Comparison of ENCODE assay signal across 8 cellular contexts in the genomic region with DNA sequence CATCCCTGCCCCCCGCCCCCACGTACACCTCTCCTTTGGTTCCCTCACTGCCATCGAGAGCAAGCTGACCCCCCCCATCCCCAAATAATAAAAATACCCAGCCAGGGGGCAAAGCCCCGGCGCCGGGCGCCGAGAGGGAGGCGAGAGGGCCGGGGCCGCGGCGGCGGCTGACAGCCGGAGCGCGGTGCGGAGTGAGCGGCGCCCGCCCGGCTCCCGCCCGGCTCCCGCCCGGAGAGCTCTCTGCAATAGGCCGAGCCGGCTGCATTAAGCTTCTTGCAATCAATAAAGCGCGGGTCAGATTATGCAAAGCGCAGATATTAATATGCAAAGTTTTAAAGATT. TPM values are rescaled to one million over a fixed set of nuclear protein-coding genes. Genes with fewer than 3 reads are reported as not detected.
DNase-seq lines count a peak whose midpoint lies in the region; FAIRE-seq and TF ChIP-seq lines count a peak whose summit lies in the region.

No MANE protein-coding gene starts in this region.

- DNase-seq in activated effector memory CD4-positive, alpha-beta T cell treated with Interleukin-2 at 50 U/mL for 16 hours: peak; percentile 9
- DNase-seq in activated effector memory CD4-positive, alpha-beta T cell treated with anti-CD3 and anti-CD28 coated beads, Interleukin-2, amount 50 U/mL, for 16 hours: no peak
- no peak for DNase-seq in activated CD4-positive, alpha-beta memory T cell treated with anti-CD3 and anti-CD28 coated beads for 36 hours
- DNase-seq in right atrium auricular region (ENCODE audit: low spot score): no peak
- DNase-seq in ureter (ENCODE audit: low spot score): no peak
- no peak for DNase-seq in GM19240 (ENCODE audit: insufficient read length, low spot score)
- no peak for DNase-seq in small intestine

- peak overlapping the region; percentile 32 to 52 for H3K4me3 ChIP-seq in right atrium auricular region
- peak overlapping the region; percentile 22 to 51 (median 34) for H3K4me3 ChIP-seq in skin epidermis
- peak overlapping the region in 1 of 2 donors; percentile 46 for H3K4me3 ChIP-seq in small intestine (ENCODE audit: low read depth in 1 of 2, low read length in 2 of 2)

- no peak for FAIRE-seq in small intestine (lab: Jason Lieb, UNC)

- peak overlapping the region; percentile 70 for H3K4me3 Mint-ChIP-seq in activated CD4-positive, alpha-beta memory T cell treated with anti-CD3 and anti-CD28 coated beads for 36 hours

- peaks cover 14% of the 10 kb centered on the region for H3K4me1 Mint-ChIP-seq in activated CD4-positive, alpha-beta memory T cell treated with anti-CD3 and anti-CD28 coated beads for 36 hours (ENCODE audit: low read depth)

- no peaks in the 10 kb centered on the region for H3K9me3 Mint-ChIP-seq in activated CD4-positive, alpha-beta memory T cell treated with anti-CD3 and anti-CD28 coated beads for 36 hours

- POLR2A ChIA-PET in activated CD4-positive, alpha-beta memory T cell treated with anti-CD3 and anti-CD28 coated beads for 36 hours (lab: Charles Lee): interaction anchor here (0.6 to 1.5 kb wide), 5 partner anchors 9 to 1859 kb away, joined by 3 to 6 read pairs (median 5); no protein-coding TSS in a partner anchor

- no peak for TF ChIP-seq CTCF in right atrium auricular region (IDR thresholded peaks at IDR 0.05)

- H3K9me3 ChIP-seq in right atrium auricular region (no peaks in the 10 kb centered on the region), small intestine (ENCODE audit: control insufficient read depth, low read depth) (no peaks in the 10 kb centered on the region)

- H3K36me3 Mint-ChIP-seq in activated CD4-positive, alpha-beta memory T cell treated with anti-CD3 and anti-CD28 coated beads for 36 hours: no peaks in the 10 kb centered on the region

- intact Hi-C loops in activated CD4-positive, alpha-beta memory T cell treated with anti-CD3 and anti-CD28 coated beads for 36 hours (cut with micrococcal nuclease): loop anchor here (1.0 to 2.0 kb wide), 3 partner anchors 41 to 149 kb away; partner anchors contain the start of genes DEDD2, MEGF8 and POU2F2

- H3K27ac Mint-ChIP-seq in activated CD4-positive, alpha-beta memory T cell treated with anti-CD3 and anti-CD28 coated beads for 36 hours: no peak overlapping the region

- H3K27me3 ChIP-seq in right atrium auricular region (peaks cover 6 to 21% of the 10 kb centered on the region in 2 donors), small intestine (ENCODE audit: control insufficient read depth in 2 of 2, insufficient read depth in 2 of 2, low read length in 2 of 2) (peaks cover 3 to 31% of the 10 kb centered on the region in 2 donors)

- peaks cover 0 to 15% of the 10 kb centered on the region in 2 donors for H3K4me1 ChIP-seq in right atrium auricular region
- H3K4me1 ChIP-seq in small intestine (ENCODE audit: control insufficient read depth in 2 of 2, insufficient read depth in 1 of 2, low read depth in 1 of 2, low read length in 1 of 2): no peaks in the 10 kb centered on the region

- CTCF ChIA-PET in activated CD4-positive, alpha-beta memory T cell treated with anti-CD3 and anti-CD28 coated beads for 36 hours (lab: Charles Lee): interaction anchor here (0.7 to 2.5 kb wide), 23 partner anchors 8 to 120 kb away, joined by 3 to 21 read pairs (median 5); partner anchors contain the start of genes GSK3A and POU2F2

- H3K27me3 Mint-ChIP-seq in activated CD4-positive, alpha-beta memory T cell treated with anti-CD3 and anti-CD28 coated beads for 36 hours: peaks cover 11% of the 10 kb centered on the region

- WGBS in small intestine, 3 donors: 0 to 1% (median 1%) methylated on average over 29 to 31 of the region's 31 CpGs

- H3K36me3 ChIP-seq in right atrium auricular region: no peaks in the 10 kb centered on the region
- H3K36me3 ChIP-seq in small intestine (ENCODE audit: control insufficient read depth in 2 of 2, insufficient read depth in 2 of 2, low read length in 2 of 2): no peaks in the 10 kb centered on the region

- H3K27ac ChIP-seq in right atrium auricular region (no peak overlapping the region), skin epidermis (no peak overlapping the region), small intestine (ENCODE audit: low read depth in 1 of 2, low read length in 1 of 2) (no peak overlapping the region)

RNA-seq across cellular contexts. Expression of gene DEDD2, which starts 40.9 kb away (rescaled TPM):
- total RNA-seq in activated CD4-positive, alpha-beta memory T cell treated with anti-CD3 and anti-CD28 coated beads for 36 hours: 10 to 100 TPM; 31.3 to 33.4 TPM
- 10 to 100 TPM; 19.2 to 24.8 TPM for total RNA-seq in right atrium auricular region
- total RNA-seq in ureter: 24.7 TPM
- polyA plus RNA-seq in small intestine: 10 to 100 TPM; 22.8 to 41.3 (median 38.5) TPM

RNA-seq across cellular contexts. Expression of gene ZNF526, which starts 43.5 kb away (rescaled TPM):
- 10 to 100 TPM; 12.3 to 14.9 TPM for total RNA-seq in activated CD4-positive, alpha-beta memory T cell treated with anti-CD3 and anti-CD28 coated beads for 36 hours
- total RNA-seq in right atrium auricular region: 1 to 10 TPM; 2.6 to 5.4 TPM
- total RNA-seq in ureter: 13.2 TPM
- 1 to 10 TPM; 3.2 to 4.8 (median 4.0) TPM for polyA plus RNA-seq in small intestine

RNA-seq across cellular contexts. Expression of gene POU2F2, which starts 44.4 kb away (rescaled TPM):
- total RNA-seq in activated CD4-positive, alpha-beta memory T cell treated with anti-CD3 and anti-CD28 coated beads for 36 hours: 10 to 100 TPM; 55.6 to 57.3 TPM
- total RNA-seq in right atrium auricular region (under 1 TPM; 0.11 to 0.83 TPM), ureter (5.3 TPM)
- 1 to 10 TPM in 2 of 3 donors, under 1 TPM in 1; 0.45 to 2.1 (median 1.6) TPM for polyA plus RNA-seq in small intestine
